ENCODE assay signal across 9 cellular contexts in genomic region chr5:73591102-73591695, GRCh38. TPM values are rescaled to one million over a fixed set of nuclear protein-coding genes. Genes with fewer than 3 reads are reported as not detected.
DNase-seq lines count a peak whose midpoint lies in the region; ATAC-seq and TF ChIP-seq lines count a peak whose summit lies in the region.
"Had no signal": no experiment of that assay in that cellular context is flagged by ENCODE, and none has a peak within 500 bp of the region (broad histone marks: within the 10 kb centered on the region; RNA-seq: fewer than 3 reads in every experiment).

No MANE protein-coding gene starts in this region.

- H3K9ac ChIP-seq in KMS-11, result no peak overlapping the region
- H3K9ac ChIP-seq in PC-3 (ENCODE audit: low read length), result no peak overlapping the region

- no peak overlapping the region for H3K27ac Mint-ChIP-seq in CD14-positive monocyte
- no peak overlapping the region for H3K27ac Mint-ChIP-seq in activated T-helper 2 cell treated with anti-CD3 and anti-CD28 coated beads, Interferon-gamma antibody, Interleukin-2, Interleukin-4, amounts not matched to agents 10 μg/mL and 5 μg/mL and 100 μg/mL, durations not matched to agents 14 hours and 24 hours and 36 hours

- no peak for TF ChIP-seq EP300 in sigmoid colon (IDR thresholded peaks at IDR 0.05)

- H3K4me1 ChIP-seq in KMS-11 (ENCODE audit: low read depth, poor library complexity, severe bottlenecking) (peaks cover 18% of the 10 kb centered on the region), PC-3 (ENCODE audit: insufficient read depth, low read length) (peaks cover 24% of the 10 kb centered on the region), right atrium auricular region (no peaks in the 10 kb centered on the region), sigmoid colon (peaks cover 0 to 12% (median 0%) of the 10 kb centered on the region in 4 donors)

- intact Hi-C loops in CD14-positive monocyte (cut with micrococcal nuclease) (loop anchor here (2.0 to 5.0 kb wide), 2 partner anchors 201 to 202 kb away; no protein-coding TSS in a partner anchor), PC-3 (cut with micrococcal nuclease) (loop anchor here (1.0 to 5.0 kb wide), 3 partner anchors 46 to 201 kb away; no protein-coding TSS in a partner anchor), sigmoid colon (cut with DNase I) (loop anchor here (1.0 kb wide), 1 partner anchor 201 kb away; no protein-coding TSS in a partner anchor)
- intact Hi-C loops in activated T-helper 2 cell treated with anti-CD3 and anti-CD28 coated beads, Interferon-gamma antibody, Interleukin-2, Interleukin-4, amounts not matched to agents 10 μg/mL and 5 μg/mL and 100 μg/mL, durations not matched to agents 14 hours and 24 hours and 36 hours (cut with micrococcal nuclease), result loop anchor here (1.0 kb wide), 1 partner anchor 201 kb away; no protein-coding TSS in a partner anchor

- DNase-seq in CD14-positive monocyte (ENCODE audit: low spot score) (no peak), PC-3 (peak; percentile 87), amniotic epithelial cell (ENCODE audit: low read depth) (peak; percentile 94), right atrium auricular region (ENCODE audit: low spot score) (no peak), sigmoid colon (no peak)
- DNase-seq in activated T-helper 2 cell treated with anti-CD3 and anti-CD28 coated beads, Interferon-gamma antibody, Interleukin-2, Interleukin-4, amounts not matched to agents 10 μg/mL and 5 μg/mL and 100 μg/mL, durations not matched to agents 14 hours and 24 hours and 36 hours (ENCODE audit: low spot score), result no peak

- H3K4me3 ChIP-seq in KMS-11 (IDR thresholded peaks at IDR 0.05; ENCODE audit: insufficient read depth, low read depth, low read length), result no peak overlapping the region
- H3K4me3 ChIP-seq in PC-3 (ENCODE audit: low read length), result no peak overlapping the region
- H3K4me3 ChIP-seq in right atrium auricular region, result no peak overlapping the region
- no peak overlapping the region for H3K4me3 ChIP-seq in sigmoid colon

- H2AFZ ChIP-seq in KMS-11 (ENCODE audit: low read depth) (no peak overlapping the region), PC-3 (ENCODE audit: low read length) (no peak overlapping the region)

- peak; percentile 87 for TF ChIP-seq CTCF in CD14-positive monocyte (IDR thresholded peaks at IDR 0.05)
- TF ChIP-seq CTCF in KMS-11 (conservative IDR thresholded peaks at IDR 0.05; ENCODE audit: low read depth, low read length), result peak; percentile 91
- peak; percentile 84 for TF ChIP-seq CTCF in PC-3 (conservative IDR thresholded peaks at IDR 0.05; ENCODE audit: low read depth, low read length)
- TF ChIP-seq CTCF in right atrium auricular region (IDR thresholded peaks at IDR 0.05), result peak; percentile 92
- TF ChIP-seq CTCF in sigmoid colon (IDR thresholded peaks at IDR 0.05), result peak; percentile 62 to 84 (median 78)

- H3K4me2 ChIP-seq in KMS-11, result no peak overlapping the region
- no peak overlapping the region for H3K4me2 ChIP-seq in PC-3 (ENCODE audit: low read length)

- H3K9me2 ChIP-seq in PC-3 (replicated peaks; ENCODE audit: low read length), result no peaks in the 10 kb centered on the region

- H3F3A ChIP-seq in PC-3 (ENCODE audit: low read length, unreplicated experiment), result no peaks in the 10 kb centered on the region

- no peaks in the 10 kb centered on the region for H3K27me3 ChIP-seq in KMS-11 (ENCODE audit: insufficient read depth, low read depth)
- H3K27me3 ChIP-seq in PC-3 (ENCODE audit: low read length), result no peaks in the 10 kb centered on the region
- no peaks in the 10 kb centered on the region for H3K27me3 ChIP-seq in right atrium auricular region
- H3K27me3 ChIP-seq in sigmoid colon, result no peaks in the 10 kb centered on the region

- POLR2A ChIA-PET in PC-3 (lab: Charles Lee; ENCODE audit: unreplicated experiment), result interaction anchor here (0.6 kb wide), 1 partner anchor 102 kb away, joined by 4 read pairs; no protein-coding TSS in a partner anchor

- H3K9me3 ChIP-seq in PC-3 (ENCODE audit: low read length) (no peaks in the 10 kb centered on the region), right atrium auricular region (no peaks in the 10 kb centered on the region), sigmoid colon (no peaks in the 10 kb centered on the region)

- H3K27ac ChIP-seq in KMS-11 (no peak overlapping the region), PC-3 (ENCODE audit: low read length) (no peak overlapping the region), right atrium auricular region (no peak overlapping the region), sigmoid colon (no peak overlapping the region)

- BruUV-seq in PC-3 (replicated peaks; lab: Mats Ljungman, UMichigan), result no TSS peak

- peaks cover 0 to 4% (median 1%) of the 10 kb centered on the region in 3 donors for H3K27me3 Mint-ChIP-seq in CD14-positive monocyte (ENCODE audit: low read depth in 3 of 3)
- H3K27me3 Mint-ChIP-seq in activated T-helper 2 cell treated with anti-CD3 and anti-CD28 coated beads, Interferon-gamma antibody, Interleukin-2, Interleukin-4, amounts not matched to agents 10 μg/mL and 5 μg/mL and 100 μg/mL, durations not matched to agents 14 hours and 24 hours and 36 hours (ENCODE audit: low read depth), result peaks cover 2% of the 10 kb centered on the region

- no peak for TF ChIP-seq POLR2A in sigmoid colon (IDR thresholded peaks at IDR 0.05)

- CTCF ChIA-PET in PC-3 (lab: Charles Lee), result interaction anchor here (0.6 to 1.2 kb wide), 7 partner anchors 102 to 635 kb away, joined by 3 to 8 read pairs (median 5); no protein-coding TSS in a partner anchor

- ATAC-seq in GM18861 (IDR thresholded peaks at IDR 0.05; ENCODE audit: unreplicated experiment) (peak; percentile 54), PC-3 (peak; percentile 65)

- no peaks in the 10 kb centered on the region for H3K79me2 ChIP-seq in KMS-11 (ENCODE audit: insufficient read depth, low read depth)
- H3K79me2 ChIP-seq in PC-3 (ENCODE audit: low read length), result no peaks in the 10 kb centered on the region

- WGBS in sigmoid colon, 2 donors, result 59 to 62% methylated on average over 4 of the region's 4 CpGs

- H3K36me3 Mint-ChIP-seq in CD14-positive monocyte, result no peaks in the 10 kb centered on the region
- H3K36me3 Mint-ChIP-seq in activated T-helper 2 cell treated with anti-CD3 and anti-CD28 coated beads, Interferon-gamma antibody, Interleukin-2, Interleukin-4, amounts not matched to agents 10 μg/mL and 5 μg/mL and 100 μg/mL, durations not matched to agents 14 hours and 24 hours and 36 hours (ENCODE audit: low read depth), result no peaks in the 10 kb centered on the region

- H3K36me3 ChIP-seq in KMS-11 (ENCODE audit: insufficient read depth), result no peaks in the 10 kb centered on the region
- H3K36me3 ChIP-seq in PC-3 (ENCODE audit: low read depth, low read length), result no peaks in the 10 kb centered on the region
- no peaks in the 10 kb centered on the region for H3K36me3 ChIP-seq in right atrium auricular region
- no peaks in the 10 kb centered on the region for H3K36me3 ChIP-seq in sigmoid colon

- no peaks in the 10 kb centered on the region for H3K9me3 Mint-ChIP-seq in CD14-positive monocyte
- H3K9me3 Mint-ChIP-seq in activated T-helper 2 cell treated with anti-CD3 and anti-CD28 coated beads, Interferon-gamma antibody, Interleukin-2, Interleukin-4, amounts not matched to agents 10 μg/mL and 5 μg/mL and 100 μg/mL, durations not matched to agents 14 hours and 24 hours and 36 hours, result no peaks in the 10 kb centered on the region

- no peak overlapping the region for H3K4me3 Mint-ChIP-seq in CD14-positive monocyte
- H3K4me3 Mint-ChIP-seq in activated T-helper 2 cell treated with anti-CD3 and anti-CD28 coated beads, Interferon-gamma antibody, Interleukin-2, Interleukin-4, amounts not matched to agents 10 μg/mL and 5 μg/mL and 100 μg/mL, durations not matched to agents 14 hours and 24 hours and 36 hours (ENCODE audit: low read depth), result no peak overlapping the region

- H3K4me1 Mint-ChIP-seq in CD14-positive monocyte, result no peaks in the 10 kb centered on the region
- H3K4me1 Mint-ChIP-seq in activated T-helper 2 cell treated with anti-CD3 and anti-CD28 coated beads, Interferon-gamma antibody, Interleukin-2, Interleukin-4, amounts not matched to agents 10 μg/mL and 5 μg/mL and 100 μg/mL, durations not matched to agents 14 hours and 24 hours and 36 hours (ENCODE audit: low read depth), result peaks cover 2% of the 10 kb centered on the region

- H4K20me1 ChIP-seq in KMS-11 (ENCODE audit: insufficient read depth), result no peaks in the 10 kb centered on the region; the same call in 1 of the 2 replicates
- no peaks in the 10 kb centered on the region for H4K20me1 ChIP-seq in PC-3 (ENCODE audit: low read length)

RNA-seq across cellular contexts. Expression of gene UTP15, which starts 25.7 kb away (rescaled TPM):
- polyA plus RNA-seq in CD14-positive monocyte, result 1 to 10 TPM; 2.8 TPM
- total RNA-seq in PC-3 (2014; rRNA removed), result 20.9 and 27.6 TPM in 2 replicates
- total RNA-seq in right atrium auricular region, result 1 to 10 TPM; 6.6 to 8.7 TPM
- total RNA-seq in sigmoid colon, result 10 to 100 TPM; 14.4 to 27.8 (median 16.3) TPM
- 1 to 10 TPM; 2.8 to 6.1 (median 3.0) TPM for polyA plus RNA-seq in sigmoid colon
- 46.0 and 47.0 TPM in 2 replicates for total RNA-seq in activated T-helper 2 cell treated with anti-CD3 and anti-CD28 coated beads, Interferon-gamma antibody, Interleukin-2, Interleukin-4, amounts not matched to agents 10 μg/mL and 5 μg/mL and 100 μg/mL, durations not matched to agents 14 hours and 24 hours and 36 hours

RNA-seq across cellular contexts. Expression of gene ANKRA2, which starts 25.8 kb away (rescaled TPM):
- polyA plus RNA-seq in CD14-positive monocyte, result 10 to 100 TPM; 13.4 to 14.9 TPM
- 3.2 and 4.4 TPM in 2 replicates for total RNA-seq in PC-3 (2014; rRNA removed)
- total RNA-seq in right atrium auricular region, result 10 to 100 TPM; 11.3 to 16.4 TPM
- total RNA-seq in sigmoid colon, result 10 to 100 TPM; 17.2 to 33.5 (median 24.6) TPM
- 10 to 100 TPM; 14.9 to 24.0 (median 19.2) TPM for polyA plus RNA-seq in sigmoid colon
- 18.7 and 19.6 TPM in 2 replicates for total RNA-seq in activated T-helper 2 cell treated with anti-CD3 and anti-CD28 coated beads, Interferon-gamma antibody, Interleukin-2, Interleukin-4, amounts not matched to agents 10 μg/mL and 5 μg/mL and 100 μg/mL, durations not matched to agents 14 hours and 24 hours and 36 hours

RNA-seq across cellular contexts. Expression of gene ARHGEF28, which starts 34.8 kb away (rescaled TPM):
- not detected for polyA plus RNA-seq in CD14-positive monocyte
- 24.2 and 25.7 TPM in 2 replicates for total RNA-seq in PC-3 (2014; rRNA removed)
- total RNA-seq in right atrium auricular region, result 1 to 10 TPM; 1.0 to 2.9 TPM
- total RNA-seq in sigmoid colon, result 1 to 10 TPM; 3.7 to 6.9 (median 5.7) TPM
- polyA plus RNA-seq in sigmoid colon, result 1 to 10 TPM; 3.0 to 3.4 (median 3.0) TPM
- 0.05 and 0.11 TPM in 2 replicates for total RNA-seq in activated T-helper 2 cell treated with anti-CD3 and anti-CD28 coated beads, Interferon-gamma antibody, Interleukin-2, Interleukin-4, amounts not matched to agents 10 μg/mL and 5 μg/mL and 100 μg/mL, durations not matched to agents 14 hours and 24 hours and 36 hours
- total RNA-seq: T-helper 1 cell treated with Interleukin-12 subunit alpha and Interleukin-12 subunit beta and Interleukin-4 antibody, amounts not matched to agents 30 ng/mL and 1 ng/mL, for 36 hours had no signal

Comparison
In these comparisons a context has a peak if more than half of its experiments do, and no peak if none do; other contexts are left out.
1. DNase-seq: peak in PC-3 (single experiment) and amniotic epithelial cell (single experiment); none in CD14-positive monocyte (single experiment), right atrium auricular region (single experiment), sigmoid colon (single experiment) and activated T-helper 2 cell treated with anti-CD3 and anti-CD28 coated beads, Interferon-gamma antibody, Interleukin-2, Interleukin-4, amounts not matched to agents 10 μg/mL and 5 μg/mL and 100 μg/mL, durations not matched to agents 14 hours and 24 hours and 36 hours (single experiment).
2. Peak in every context shown above with its lines, with median percentiles within 50 percentile points of each other: CTCF ChIP-seq.